ENCODE assay signal across 8 cellular contexts in the genomic region with DNA sequence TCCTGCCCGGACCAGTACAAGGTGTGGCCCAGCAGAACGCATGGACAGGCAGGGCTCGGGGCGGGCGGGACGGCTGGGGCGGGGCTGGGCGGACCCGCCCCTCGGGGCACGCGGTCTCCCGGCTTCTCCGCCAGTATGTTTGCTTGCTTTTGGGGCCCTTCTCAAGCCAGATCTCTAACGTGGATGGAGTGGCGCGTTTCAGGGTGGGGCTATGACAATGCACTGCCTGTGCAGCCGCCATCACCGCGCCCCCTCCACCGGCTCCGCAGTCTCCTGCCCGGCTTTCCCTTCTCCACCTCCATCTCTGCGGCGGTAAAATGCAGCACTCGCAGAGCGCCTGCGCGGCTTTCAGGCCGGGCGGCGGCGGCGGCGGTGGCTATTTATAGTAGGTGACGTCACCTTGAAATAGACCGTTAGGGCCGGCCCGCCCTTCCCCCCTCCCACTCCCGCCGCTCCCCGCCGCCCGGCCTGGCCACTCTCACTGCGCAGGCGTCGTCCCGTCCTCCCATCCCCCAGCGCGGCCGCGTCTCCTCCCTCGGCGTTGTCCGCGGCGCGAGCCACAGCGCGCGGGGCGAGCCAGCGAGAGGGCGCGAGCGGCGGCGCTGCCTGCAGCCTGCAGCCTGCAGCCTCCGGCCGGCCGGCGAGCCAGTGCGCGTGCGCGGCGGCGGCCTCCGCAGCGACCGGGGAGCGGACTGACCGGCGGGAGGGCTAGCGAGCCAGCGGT. TPM values are rescaled to one million over a fixed set of nuclear protein-coding genes. Genes with fewer than 3 reads are reported as not detected.
A peak's percentile ranks its signal among the peaks of the same experiment; 100 is the strongest.
DNase-seq lines count a peak whose midpoint lies in the region; ATAC-seq, FAIRE-seq and TF ChIP-seq lines count a peak whose summit lies in the region.

Gene YWHAH (plus strand): TSS at position 560 of the 724 bp plus-strand sequence. CDS start 199 bp downstream, outside the sequence.

- TF ChIP-seq CTCF in A549 (IDR thresholded peaks at IDR 0.05) (no peak), WI38 (IDR thresholded peaks at IDR 0.05; ENCODE audit: low read depth, low read length) (no peak), mammary epithelial cell (conservative IDR thresholded peaks at IDR 0.05 in 1 of 2, IDR thresholded peaks at IDR 0.05 in 1 of 2; ENCODE audit: extremely low read depth in 1 of 2, insufficient read depth in 1 of 2, low read depth in 1 of 2, low read length in 2 of 2) (no peak)

- peaks cover 12 to 23% of the 10 kb centered on the region in 2 donors for H3K4me1 Mint-ChIP-seq in immature natural killer cell

- H3K9ac ChIP-seq in mammary epithelial cell (ENCODE audit: insufficient read depth, low read length): peak within 1 kb of the TSS; percentile 90

- peak; percentile 95 for TF ChIP-seq POLR2A in A549 (IDR thresholded peaks at IDR 0.05; ENCODE audit: low read length)

- peaks cover 3 to 5% (median 4%) of the 10 kb centered on the region in 3 donors for H3K27me3 Mint-ChIP-seq in immature natural killer cell (ENCODE audit: low read depth in 3 of 3)

- peak within 1 kb of the TSS; percentile 64 to 91 (median 78) for H3K27ac Mint-ChIP-seq in immature natural killer cell

- POLR2A ChIA-PET in A549 (lab: Yijun Ruan, JAX): no interaction called here

- 0% methylated on average over 4 of the region's 86 CpGs for WGBS in A549 (ENCODE audit: missing lambda C conversion rate)
- 2% methylated on average over 16 of the region's 86 CpGs for WGBS in mammary epithelial cell (ENCODE audit: low coverage, missing lambda C conversion rate)

- in situ Hi-C loops in mammary epithelial cell (cut with MboI; ENCODE audit: low sequenced_read_pairs in 2 of 2): no loop called here

- peaks cover 26% of the 10 kb centered on the region for H3K4me1 ChIP-seq in A549
- H3K4me1 ChIP-seq in mammary epithelial cell (ENCODE audit: insufficient read depth, low read length): peaks cover 21% of the 10 kb centered on the region

- peaks cover 45% of the 10 kb centered on the region for H3K79me2 ChIP-seq in mammary epithelial cell (ENCODE audit: insufficient read depth, low read length)

- DNase-seq in A549 (ENCODE audit: low read depth in 1 of 2, low spot score in 1 of 2): peak; percentile 83 to 92
- peak; percentile 93 for DNase-seq in NCI-H2171 treated with DMSO at 0.1 percent for 48 hours (lab: John Stamatoyannopoulos, UW)
- peak; percentile 91 for DNase-seq in mammary epithelial cell
- peak; percentile 85 to 89 (median 87) for DNase-seq in immature natural killer cell
- DNase-seq in smooth muscle cell of the brain vasculature (ENCODE audit: low read depth, low spot score): peak; percentile 83

- CTCF ChIA-PET in A549 (lab: Yijun Ruan, JAX) (no interaction called here), mammary epithelial cell (lab: Charles Lee; ENCODE audit: low non-redundant PET) (no interaction called here)

- H3K27ac ChIP-seq in A549: peak within 1 kb of the TSS; percentile 100
- H3K27ac ChIP-seq in mammary epithelial cell (ENCODE audit: insufficient read depth, low read depth, low read length): peak within 1 kb of the TSS; percentile 86

- FAIRE-seq in A549 (lab: Jason Lieb, UNC): no peak

- peak; percentile 85 to 91 for ATAC-seq in A549
- ATAC-seq in GM18858 (IDR thresholded peaks at IDR 0.05; ENCODE audit: unreplicated experiment): peak; percentile 36
- peak; percentile 54 for ATAC-seq in HG03066 (IDR thresholded peaks at IDR 0.05; ENCODE audit: low read depth, unreplicated experiment)

- peak within 1 kb of the TSS; percentile 96 for H3K4me3 ChIP-seq in A549
- H3K4me3 ChIP-seq in WI38 (ENCODE audit: low read depth, low read length): peak within 1 kb of the TSS; percentile 97
- peak within 1 kb of the TSS; percentile 81 to 92 (median 91) for H3K4me3 ChIP-seq in mammary epithelial cell (replicated peaks in 1 of 3; ENCODE audit: insufficient read depth in 1 of 3, low read depth in 2 of 3, low read length in 3 of 3)

- no peaks in the 10 kb centered on the region for H3K9me3 Mint-ChIP-seq in immature natural killer cell

- peak within 1 kb of the TSS; percentile 89 to 92 (median 91) for H3K4me3 Mint-ChIP-seq in immature natural killer cell

- H4K20me1 ChIP-seq in mammary epithelial cell (ENCODE audit: insufficient read depth, low read length): no peaks in the 10 kb centered on the region

- H3K27me3 ChIP-seq in mammary epithelial cell (ENCODE audit: insufficient read depth, low read length): no peaks in the 10 kb centered on the region

- no TSS peak for BruUV-seq in mammary epithelial cell (replicated peaks; lab: Mats Ljungman, UMichigan)

- H3K4me2 ChIP-seq in A549 (peak within 1 kb of the TSS; percentile 93), mammary epithelial cell (ENCODE audit: insufficient read depth, low read depth, low read length) (peak within 1 kb of the TSS; percentile 91)

- peaks cover 0 to 6% (median 0%) of the 10 kb centered on the region in 3 donors for H3K36me3 Mint-ChIP-seq in immature natural killer cell

- H2AFZ ChIP-seq in mammary epithelial cell (ENCODE audit: low read depth, low read length): peak within 1 kb of the TSS; percentile 94

- dilution Hi-C loops in mammary epithelial cell (cut with HindIII; ENCODE audit: low sequenced_read_pairs): loop anchor here (5.0 kb wide), 1 partner anchor 37 kb away; no protein-coding TSS in a partner anchor

- TF ChIP-seq EP300 in A549 (IDR thresholded peaks at IDR 0.05): no peak

- no peaks in the 10 kb centered on the region for H3K9me3 ChIP-seq in A549
- H3K9me3 ChIP-seq in mammary epithelial cell (replicated peaks; ENCODE audit: insufficient read depth, low read length): no peaks in the 10 kb centered on the region

- intact Hi-C loops in mammary epithelial cell (cut with micrococcal nuclease): loop anchor here (1.0 to 10.0 kb wide), 3 partner anchors 76 to 189 kb away; partner anchors contain the start of gene DEPDC5

- TF ChIP-seq RAD21 in A549 (conservative IDR thresholded peaks at IDR 0.05 in 1 of 2, IDR thresholded peaks at IDR 0.05 in 1 of 2): no peak

- peaks cover 13% of the 10 kb centered on the region for H3K36me3 ChIP-seq in mammary epithelial cell (ENCODE audit: insufficient read depth, low read length)

TF ChIP-seq in A549, 52 proteins besides CTCF, POLR2A, EP300 and RAD21 (continues in another document):
- TF ChIP-seq ZSCAN20 (CRISPR knock-in tag; IDR thresholded peaks at IDR 0.05): no peak
- TF ChIP-seq TFCP2L1 (CRISPR knock-in tag; IDR thresholded peaks at IDR 0.05): no peak
- peak; percentile 66 to 91; a peak in 4 of 5 replicates for TF ChIP-seq JUN (IDR thresholded peaks at IDR 0.05)
- TF ChIP-seq MAX (IDR thresholded peaks at IDR 0.05): peak; percentile 85
- TF ChIP-seq ZNF302 (CRISPR knock-in tag; IDR thresholded peaks at IDR 0.05): no peak
- TF ChIP-seq CEBPB (IDR thresholded peaks at IDR 0.05): no peak
- TF ChIP-seq TP53 (CRISPR knock-in tag; IDR thresholded peaks at IDR 0.05): no peak
- no peak for TF ChIP-seq RCOR1 (IDR thresholded peaks at IDR 0.05; ENCODE audit: low read depth, low read length)
- TF ChIP-seq ESRRA (IDR thresholded peaks at IDR 0.05; ENCODE audit: borderline replicate concordance, low read length): no peak
- 0 out of 2 replicates have a peak, but pooled peaks have one; percentile 3 for TF ChIP-seq USF2 (IDR thresholded peaks at IDR 0.05)
- no peak for TF ChIP-seq CBX2 (IDR thresholded peaks at IDR 0.05; ENCODE audit: borderline replicate concordance, low read depth)
- TF ChIP-seq, protein P1, sequence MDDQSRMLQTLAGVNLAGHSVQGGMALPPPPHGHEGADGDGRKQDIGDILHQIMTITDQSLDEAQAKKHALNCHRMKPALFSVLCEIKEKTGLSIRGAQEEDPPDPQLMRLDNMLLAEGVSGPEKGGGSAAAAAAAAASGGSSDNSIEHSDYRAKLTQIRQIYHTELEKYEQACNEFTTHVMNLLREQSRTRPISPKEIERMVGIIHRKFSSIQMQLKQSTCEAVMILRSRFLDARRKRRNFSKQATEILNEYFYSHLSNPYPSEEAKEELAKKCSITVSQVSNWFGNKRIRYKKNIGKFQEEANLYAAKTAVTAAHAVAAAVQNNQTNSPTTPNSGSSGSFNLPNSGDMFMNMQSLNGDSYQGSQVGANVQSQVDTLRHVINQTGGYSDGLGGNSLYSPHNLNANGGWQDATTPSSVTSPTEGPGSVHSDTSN (IDR thresholded peaks at IDR 0.05): no peak
- no peak for TF ChIP-seq RARB (CRISPR knock-in tag; IDR thresholded peaks at IDR 0.05)
- peak; percentile 69; the same call in 1 of the 2 replicates for TF ChIP-seq MYC (IDR thresholded peaks at IDR 0.05; ENCODE audit: borderline replicate concordance, low read length)
- TF ChIP-seq BCL3 (IDR thresholded peaks at IDR 0.05): peak; percentile 84; the same call in 2 of the 3 replicates

RNA-seq across cellular contexts. Expression of gene YWHAH, which starts in this region (rescaled TPM):
- polyA plus RNA-seq in A549 (2011; rRNA removed) (113 and 137 TPM in 2 replicates), A549 (2017; fragmentation: RNase III; extraction: RNeasy Plus Mini Kit Qiagen cat#74134 plus additional on column Dnase treatment) (91.9 to 102 TPM (median 97.5 TPM) in 3 replicates), mammary epithelial cell (195 TPM), immature natural killer cell (100 to 1,000 TPM in 1 of 3 donors, 10 to 100 TPM in 2; 76.5 to 113 (median 84.0) TPM)
- 110 and 125 TPM in 2 replicates for polyA plus RNA-seq in A549 (2012; cell fraction: cytosol; rRNA removed)
- 45.7 and 49.0 TPM in 2 replicates for polyA plus RNA-seq in A549 (2012; cell fraction: nucleus; rRNA removed)
- polyA minus RNA-seq in A549 (2011; rRNA and poly(A)+ RNA removed): 62.2 and 63.2 TPM in 2 replicates
- total RNA-seq in mammary epithelial cell: 100 to 1,000 TPM; 153 to 166 TPM
- 216 TPM for polyA minus RNA-seq in mammary epithelial cell

Comparison
In these comparisons a context has a peak if more than half of its experiments do, and no peak if none do; other contexts are left out.
1. Peak in every context shown above with its lines: DNase-seq, ATAC-seq, H3K4me3 ChIP-seq and H3K27ac ChIP-seq.
2. ATAC-seq: peak in every context shown above with its lines; median percentile 88 in A549; 54 in HG03066; 36 in GM18858.